ENCODE assay signal across 16 cellular contexts in the genomic region with DNA sequence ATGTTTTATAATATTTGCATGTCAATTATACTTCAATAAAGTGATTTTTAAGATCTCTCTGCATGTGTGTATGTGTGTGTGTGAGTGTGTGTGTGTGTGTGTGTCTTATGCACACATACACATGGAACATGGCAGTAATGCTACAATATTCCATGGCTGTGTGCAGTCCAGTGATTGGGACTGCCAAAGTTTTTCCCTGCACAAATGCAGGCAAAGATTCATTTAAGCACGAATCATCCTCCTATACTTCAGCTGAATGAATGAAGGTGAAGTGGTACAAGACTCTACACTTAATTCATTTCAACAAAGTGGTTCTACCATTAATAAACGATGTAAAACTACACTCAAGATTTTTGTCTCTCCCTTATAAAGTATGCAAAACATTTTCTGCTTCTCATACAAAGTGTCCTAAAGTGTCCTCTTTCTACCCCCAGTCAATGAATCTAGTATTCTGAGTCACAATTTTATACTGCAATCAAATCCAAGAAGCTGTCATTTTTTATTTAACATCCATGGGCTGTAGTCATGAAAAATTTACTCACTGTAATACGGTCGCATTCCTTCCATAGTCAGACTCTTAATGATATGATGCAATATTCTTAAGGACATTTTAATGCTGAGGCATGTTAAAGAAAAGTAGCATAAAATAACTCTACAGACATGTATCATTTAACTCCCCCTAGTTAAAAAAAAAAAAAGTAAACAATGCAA.
A peak's percentile ranks its signal among the peaks of the same experiment; 100 is the strongest.
DNase-seq lines count a peak whose midpoint lies in the region; ATAC-seq and TF ChIP-seq lines count a peak whose summit lies in the region.
"Had no signal": no experiment of that assay in that cellular context is flagged by ENCODE, and none has a peak within 500 bp of the region (broad histone marks: within the 10 kb centered on the region; RNA-seq: fewer than 3 reads in every experiment).

No MANE protein-coding gene starts in this region.

- DNase-seq in ELR (ENCODE audit: low read depth) (peak; percentile 39), fibroblast of mammary gland (ENCODE audit: low read depth) (peak; percentile 84), retinal pigment epithelial cell (ENCODE audit: low read depth) (peak; percentile 80), putamen (ENCODE audit: low spot score) (no peak)
- DNase-seq in naive thymus-derived CD8-positive, alpha-beta T cell: no peak
- DNase-seq: activated CD4-positive, alpha-beta memory T cell treated with anti-CD3 and anti-CD28 coated beads, Interleukin-2, amount 10 ng/mL, durations not matched to agents 7 days and 5 days; NCI-H2029 treated with DMSO at 0.1 percent for 48 hours; NCI-H748 treated with DMSO at 0.1 percent for 48 hours; small intestine; stimulated activated naive B cell treated with anti-CD40 and anti-IgM and Interleukin-4, amounts not matched to agents 10 μg/mL and 1 μg/mL and 100 μg/mL, for 72 hours; upper lobe of right lung had no signal

- H3K4me3 Mint-ChIP-seq in naive thymus-derived CD8-positive, alpha-beta T cell: no peak overlapping the region
- H3K4me3 Mint-ChIP-seq: activated CD4-positive, alpha-beta memory T cell treated with anti-CD3 and anti-CD28 coated beads, Interleukin-2, amount 10 ng/mL, durations not matched to agents 7 days and 5 days; activated T-helper 1 cell treated with anti-CD3 and anti-CD28 coated beads, Interleukin-12 subunit alpha, Interleukin-12 subunit beta, Interleukin-2, Interleukin-4 antibody, amounts not matched to agents 30 ng/mL and 10 ng/mL and 1 ng/mL, durations not matched to agents 14 hours and 24 hours and 36 hours; memory B cell; stimulated activated naive B cell treated with anti-CD40 and anti-IgM and Interleukin-4, amounts not matched to agents 10 μg/mL and 1 μg/mL and 100 μg/mL, for 72 hours had no signal

- H3K4me3 ChIP-seq in fibroblast of mammary gland (ENCODE audit: control insufficient read depth, low read depth, low read length): no peak overlapping the region
- H3K4me3 ChIP-seq in retinal pigment epithelial cell (ENCODE audit: low read length): no peak overlapping the region
- H3K4me3 ChIP-seq: upper lobe of right lung had no signal

- POLR2A ChIA-PET in naive thymus-derived CD8-positive, alpha-beta T cell (lab: Charles Lee): no interaction called here

- no peak overlapping the region for H3K27ac Mint-ChIP-seq in naive thymus-derived CD8-positive, alpha-beta T cell
- H3K27ac Mint-ChIP-seq: activated CD4-positive, alpha-beta memory T cell treated with anti-CD3 and anti-CD28 coated beads, Interleukin-2, amount 10 ng/mL, durations not matched to agents 7 days and 5 days; activated T-helper 1 cell treated with anti-CD3 and anti-CD28 coated beads, Interleukin-12 subunit alpha, Interleukin-12 subunit beta, Interleukin-2, Interleukin-4 antibody, amounts not matched to agents 30 ng/mL and 10 ng/mL and 1 ng/mL, durations not matched to agents 14 hours and 24 hours and 36 hours; memory B cell; stimulated activated naive B cell treated with anti-CD40 and anti-IgM and Interleukin-4, amounts not matched to agents 10 μg/mL and 1 μg/mL and 100 μg/mL, for 72 hours had no signal

- peaks cover 0 to 4% (median 0%) of the 10 kb centered on the region in 3 donors for H3K36me3 Mint-ChIP-seq in naive thymus-derived CD8-positive, alpha-beta T cell

- H3K9me3 Mint-ChIP-seq in naive thymus-derived CD8-positive, alpha-beta T cell: peaks cover 0 to 13% (median 3%) of the 10 kb centered on the region in 9 donors
- H3K9me3 Mint-ChIP-seq: activated CD4-positive, alpha-beta memory T cell treated with anti-CD3 and anti-CD28 coated beads, Interleukin-2, amount 10 ng/mL, durations not matched to agents 7 days and 5 days; activated T-helper 1 cell treated with anti-CD3 and anti-CD28 coated beads, Interleukin-12 subunit alpha, Interleukin-12 subunit beta, Interleukin-2, Interleukin-4 antibody, amounts not matched to agents 30 ng/mL and 10 ng/mL and 1 ng/mL, durations not matched to agents 14 hours and 24 hours and 36 hours had no signal

- H3K4me1 Mint-ChIP-seq in naive thymus-derived CD8-positive, alpha-beta T cell: no peaks in the 10 kb centered on the region
- H3K4me1 Mint-ChIP-seq: activated CD4-positive, alpha-beta memory T cell treated with anti-CD3 and anti-CD28 coated beads, Interleukin-2, amount 10 ng/mL, durations not matched to agents 7 days and 5 days; memory B cell; stimulated activated naive B cell treated with anti-CD40 and anti-IgM and Interleukin-4, amounts not matched to agents 10 μg/mL and 1 μg/mL and 100 μg/mL, for 72 hours had no signal

- peaks cover 0 to 5% (median 3%) of the 10 kb centered on the region in 5 donors for H3K27me3 Mint-ChIP-seq in naive thymus-derived CD8-positive, alpha-beta T cell

- TF ChIP-seq CTCF in fibroblast of mammary gland (conservative IDR thresholded peaks at IDR 0.05; ENCODE audit: control insufficient read depth, insufficient read depth, low read depth, low read length) (no peak), retinal pigment epithelial cell (conservative IDR thresholded peaks at IDR 0.05; ENCODE audit: low read depth, low read length) (no peak)

- ATAC-seq in SK-N-SH treated with all-trans-retinoic acid at 6 μM for 48 hours (peak; percentile 93), GM19351 (IDR thresholded peaks at IDR 0.05; ENCODE audit: unreplicated experiment) (no peak), HG02571 (IDR thresholded peaks at IDR 0.05; ENCODE audit: unreplicated experiment) (no peak)
- no peak for ATAC-seq in naive thymus-derived CD8-positive, alpha-beta T cell
- ATAC-seq: stimulated activated naive B cell treated with anti-CD40 and anti-IgM and Interleukin-4, amounts not matched to agents 10 μg/mL and 1 μg/mL and 100 μg/mL, for 72 hours; upper lobe of right lung had no signal

TF ChIP-seq in SK-N-SH treated with all-trans-retinoic acid at 6 μM for 48 hours, 23 proteins besides CTCF, POLR2A, EP300 and RAD21:
- TF ChIP-seq ISL1 (CRISPR knock-in tag; IDR thresholded peaks at IDR 0.05) (peak; percentile 85), SNAI2 (CRISPR knock-in tag; IDR thresholded peaks at IDR 0.05) (no peak), ZNF70 (CRISPR knock-in tag; IDR thresholded peaks at IDR 0.05) (no peak), TOX (CRISPR knock-in tag; IDR thresholded peaks at IDR 0.05; ENCODE audit: borderline replicate concordance) (peak; percentile 52; the same call in 1 of the 2 replicates)
- TF ChIP-seq, protein P1, sequence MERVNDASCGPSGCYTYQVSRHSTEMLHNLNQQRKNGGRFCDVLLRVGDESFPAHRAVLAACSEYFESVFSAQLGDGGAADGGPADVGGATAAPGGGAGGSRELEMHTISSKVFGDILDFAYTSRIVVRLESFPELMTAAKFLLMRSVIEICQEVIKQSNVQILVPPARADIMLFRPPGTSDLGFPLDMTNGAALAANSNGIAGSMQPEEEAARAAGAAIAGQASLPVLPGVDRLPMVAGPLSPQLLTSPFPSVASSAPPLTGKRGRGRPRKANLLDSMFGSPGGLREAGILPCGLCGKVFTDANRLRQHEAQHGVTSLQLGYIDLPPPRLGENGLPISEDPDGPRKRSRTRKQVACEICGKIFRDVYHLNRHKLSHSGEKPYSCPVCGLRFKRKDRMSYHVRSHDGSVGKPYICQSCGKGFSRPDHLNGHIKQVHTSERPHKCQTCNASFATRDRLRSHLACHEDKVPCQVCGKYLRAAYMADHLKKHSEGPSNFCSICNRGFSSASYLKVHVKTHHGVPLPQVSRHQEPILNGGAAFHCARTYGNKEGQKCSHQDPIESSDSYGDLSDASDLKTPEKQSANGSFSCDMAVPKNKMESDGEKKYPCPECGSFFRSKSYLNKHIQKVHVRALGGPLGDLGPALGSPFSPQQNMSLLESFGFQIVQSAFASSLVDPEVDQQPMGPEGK (CRISPR knock-in tag; IDR thresholded peaks at IDR 0.05; ENCODE audit: borderline replicate concordance): no peak
- TF ChIP-seq, protein P2, sequence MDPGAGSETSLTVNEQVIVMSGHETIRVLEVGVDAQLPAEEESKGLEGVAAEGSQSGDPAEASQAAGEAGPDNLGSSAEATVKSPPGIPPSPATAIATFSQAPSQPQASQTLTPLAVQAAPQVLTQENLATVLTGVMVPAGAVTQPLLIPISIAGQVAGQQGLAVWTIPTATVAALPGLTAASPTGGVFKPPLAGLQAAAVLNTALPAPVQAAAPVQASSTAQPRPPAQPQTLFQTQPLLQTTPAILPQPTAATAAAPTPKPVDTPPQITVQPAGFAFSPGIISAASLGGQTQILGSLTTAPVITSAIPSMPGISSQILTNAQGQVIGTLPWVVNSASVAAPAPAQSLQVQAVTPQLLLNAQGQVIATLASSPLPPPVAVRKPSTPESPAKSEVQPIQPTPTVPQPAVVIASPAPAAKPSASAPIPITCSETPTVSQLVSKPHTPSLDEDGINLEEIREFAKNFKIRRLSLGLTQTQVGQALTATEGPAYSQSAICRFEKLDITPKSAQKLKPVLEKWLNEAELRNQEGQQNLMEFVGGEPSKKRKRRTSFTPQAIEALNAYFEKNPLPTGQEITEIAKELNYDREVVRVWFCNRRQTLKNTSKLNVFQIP (CRISPR knock-in tag; IDR thresholded peaks at IDR 0.05; ENCODE audit: borderline replicate concordance, low read depth): no peak
- TF ChIP-seq, protein P3, sequence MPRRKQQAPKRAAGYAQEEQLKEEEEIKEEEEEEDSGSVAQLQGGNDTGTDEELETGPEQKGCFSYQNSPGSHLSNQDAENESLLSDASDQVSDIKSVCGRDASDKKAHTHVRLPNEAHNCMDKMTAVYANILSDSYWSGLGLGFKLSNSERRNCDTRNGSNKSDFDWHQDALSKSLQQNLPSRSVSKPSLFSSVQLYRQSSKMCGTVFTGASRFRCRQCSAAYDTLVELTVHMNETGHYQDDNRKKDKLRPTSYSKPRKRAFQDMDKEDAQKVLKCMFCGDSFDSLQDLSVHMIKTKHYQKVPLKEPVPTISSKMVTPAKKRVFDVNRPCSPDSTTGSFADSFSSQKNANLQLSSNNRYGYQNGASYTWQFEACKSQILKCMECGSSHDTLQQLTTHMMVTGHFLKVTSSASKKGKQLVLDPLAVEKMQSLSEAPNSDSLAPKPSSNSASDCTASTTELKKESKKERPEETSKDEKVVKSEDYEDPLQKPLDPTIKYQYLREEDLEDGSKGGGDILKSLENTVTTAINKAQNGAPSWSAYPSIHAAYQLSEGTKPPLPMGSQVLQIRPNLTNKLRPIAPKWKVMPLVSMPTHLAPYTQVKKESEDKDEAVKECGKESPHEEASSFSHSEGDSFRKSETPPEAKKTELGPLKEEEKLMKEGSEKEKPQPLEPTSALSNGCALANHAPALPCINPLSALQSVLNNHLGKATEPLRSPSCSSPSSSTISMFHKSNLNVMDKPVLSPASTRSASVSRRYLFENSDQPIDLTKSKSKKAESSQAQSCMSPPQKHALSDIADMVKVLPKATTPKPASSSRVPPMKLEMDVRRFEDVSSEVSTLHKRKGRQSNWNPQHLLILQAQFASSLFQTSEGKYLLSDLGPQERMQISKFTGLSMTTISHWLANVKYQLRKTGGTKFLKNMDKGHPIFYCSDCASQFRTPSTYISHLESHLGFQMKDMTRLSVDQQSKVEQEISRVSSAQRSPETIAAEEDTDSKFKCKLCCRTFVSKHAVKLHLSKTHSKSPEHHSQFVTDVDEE (CRISPR knock-in tag; IDR thresholded peaks at IDR 0.05): no peak

Comparison
In these comparisons a context has a peak if more than half of its experiments do, and no peak if none do; other contexts are left out.
1. DNase-seq: peak in ELR (single experiment), fibroblast of mammary gland (single experiment) and retinal pigment epithelial cell (single experiment); none in putamen (single experiment) and naive thymus-derived CD8-positive, alpha-beta T cell (0 of 10).